ENCODE assay signal across 8 cellular contexts in genomic region chr2:62443471-62443870, GRCh38.
"Had no signal": no experiment of that assay in that cellular context is flagged by ENCODE, and none has a peak within 500 bp of the region (broad histone marks: within the 10 kb centered on the region; RNA-seq: fewer than 3 reads in every experiment).

No MANE protein-coding gene starts in this region.

- DNase-seq: GM23248, GOT3, H9, HCEC 1CT, IMR-90, KBM-7 had no signal

- H3K4me3 ChIP-seq: GM23248 had no signal

- H3K27ac ChIP-seq: GM23248, HL-60 had no signal

- H2AFZ ChIP-seq: GM23248 had no signal

- FAIRE-seq: H54 had no signal

- H3K9ac ChIP-seq: GM23248 had no signal
